In the genomic region with DNA sequence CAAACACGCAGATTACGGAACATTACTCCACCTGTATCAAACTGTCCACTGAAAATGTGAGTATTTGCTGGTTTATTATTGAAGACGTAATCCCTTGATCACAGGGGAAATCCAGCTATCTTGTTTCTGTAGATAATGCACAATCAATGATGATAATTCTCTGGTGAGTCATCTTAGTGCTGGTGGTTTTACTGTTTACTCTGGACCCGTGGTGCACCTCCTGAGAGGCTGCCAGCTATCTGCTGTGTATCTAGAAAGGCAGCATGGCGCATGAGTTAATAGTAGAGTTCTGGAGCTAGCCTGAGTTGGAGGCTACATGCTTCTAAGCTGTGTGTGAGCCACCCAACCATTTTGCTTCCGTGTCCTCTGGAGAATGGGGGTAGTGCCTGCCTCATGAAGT, we compare ENCODE assay signal across 11 cellular contexts. TPM values are rescaled to one million over a fixed set of nuclear protein-coding genes. Genes with fewer than 3 reads are reported as not detected.
DNase-seq lines count a peak whose midpoint lies in the region; ATAC-seq lines count a peak whose summit lies in the region.
"Had no signal": no experiment of that assay in that cellular context is flagged by ENCODE, and none has a peak within 500 bp of the region (broad histone marks: within the 10 kb centered on the region; RNA-seq: fewer than 3 reads in every experiment).

No MANE protein-coding gene starts in this region.

- H3K27me3 Mint-ChIP-seq in IgD-negative memory B cell: no peaks in the 10 kb centered on the region
- H3K27me3 Mint-ChIP-seq in memory B cell: no peaks in the 10 kb centered on the region

- no peak for ATAC-seq in memory B cell (ENCODE audit: low read depth)
- no peak for ATAC-seq in GM21515 (IDR thresholded peaks at IDR 0.05; ENCODE audit: unreplicated experiment)
- no peak for ATAC-seq in GM19395 (IDR thresholded peaks at IDR 0.05; ENCODE audit: unreplicated experiment)
- no peak for ATAC-seq in GM21423 (IDR thresholded peaks at IDR 0.05; ENCODE audit: unreplicated experiment)

- H3K9me3 Mint-ChIP-seq in IgD-negative memory B cell (no peaks in the 10 kb centered on the region), memory B cell (no peaks in the 10 kb centered on the region)
- H3K9me3 Mint-ChIP-seq: neural crest cell had no signal

- H3K4me1 Mint-ChIP-seq in IgD-negative memory B cell (peaks cover 33 to 53% (median 42%) of the 10 kb centered on the region in 3 donors), memory B cell (peaks cover 32% of the 10 kb centered on the region)

- H3K36me3 Mint-ChIP-seq in IgD-negative memory B cell (peaks cover 5% of the 10 kb centered on the region), memory B cell (no peaks in the 10 kb centered on the region)

- peak overlapping the region; percentile 1 to 72 (median 19) for H3K4me3 Mint-ChIP-seq in IgD-negative memory B cell
- peak overlapping the region; percentile 43 for H3K4me3 Mint-ChIP-seq in memory B cell
- H3K4me3 Mint-ChIP-seq: neural crest cell had no signal

- H3K27ac ChIP-seq in caudate nucleus (ENCODE audit: low read depth, low read length): no peak overlapping the region

- DNase-seq in DMS53 (lab: John Stamatoyannopoulos, UW) (peak; percentile 80), memory B cell (ENCODE audit: low spot score in 2 of 2) (no peak), caudate nucleus (lab: John Stamatoyannopoulos, UW) (no peak)
- DNase-seq in activated effector memory CD4-positive, alpha-beta T cell treated with Interleukin-2 at 50 U/mL for 16 hours: peak; percentile 57
- DNase-seq: anterior cingulate cortex, MV-4-11 had no signal

- H3K27ac Mint-ChIP-seq in IgD-negative memory B cell (peak overlapping the region; percentile 10 to 95 (median 10)), memory B cell (peak overlapping the region; percentile 72)

RNA-seq across cellular contexts. Expression of gene NCAPH, which starts 6.5 kb away (rescaled TPM):
- polyA plus RNA-seq in IgD-negative memory B cell: 1.5 TPM

RNA-seq across cellular contexts. Expression of gene ITPRIPL1, which starts 17.0 kb away (rescaled TPM):
- polyA plus RNA-seq in IgD-negative memory B cell: 4.4 TPM

RNA-seq across cellular contexts. Expression of gene SNRNP200, which starts 36.7 kb away (rescaled TPM):
- polyA plus RNA-seq in IgD-negative memory B cell: 79.3 TPM

Comparison
In these comparisons a context has a peak if more than half of its experiments do, and no peak if none do; other contexts are left out.
1. DNase-seq: peak in DMS53 (single experiment) and activated effector memory CD4-positive, alpha-beta T cell treated with Interleukin-2 at 50 U/mL for 16 hours (single experiment); none in memory B cell (0 of 2) and caudate nucleus (0 of 61).